In genomic region chr5:138527170-138527569, GRCh38 we compare ENCODE assay signal across 21 cellular contexts. TPM values are rescaled to one million over a fixed set of nuclear protein-coding genes. Genes with fewer than 3 reads are reported as not detected.
DNase-seq lines count a peak whose midpoint lies in the region; ATAC-seq and TF ChIP-seq lines count a peak whose summit lies in the region.
"Had no signal": no experiment of that assay in that cellular context is flagged by ENCODE, and none has a peak within 500 bp of the region (broad histone marks: within the 10 kb centered on the region; RNA-seq: fewer than 3 reads in every experiment).

No MANE protein-coding gene starts in this region.

- H3K36me3 ChIP-seq in cardiac muscle cell, result no peaks in the 10 kb centered on the region
- H3K36me3 ChIP-seq in psoas muscle (ENCODE audit: insufficient read depth in 1 of 2, low read depth in 1 of 2), result peaks cover 6 to 7% of the 10 kb centered on the region in 2 donors

- no peak for TF ChIP-seq CTCF in cardiac muscle cell (IDR thresholded peaks at IDR 0.05; ENCODE audit: low read depth, low read length)
- no peak for TF ChIP-seq CTCF in type B pancreatic cell (conservative IDR thresholded peaks at IDR 0.05)
- TF ChIP-seq CTCF in omental fat pad (IDR thresholded peaks at IDR 0.05), result no peak
- no peak for TF ChIP-seq CTCF in psoas muscle (IDR thresholded peaks at IDR 0.05)

- no peak overlapping the region for H3K4me3 Mint-ChIP-seq in T-helper 17 cell
- H3K4me3 Mint-ChIP-seq in type B pancreatic cell, result peak overlapping the region; percentile 8
- H3K4me3 Mint-ChIP-seq: activated T-cell treated with anti-CD3 and anti-CD28 coated beads, Interleukin-2, amount 50 U/mL, for 4 hours had no signal

- H3K4me1 ChIP-seq in cardiac muscle cell (ENCODE audit: low read depth) (peaks cover 13% of the 10 kb centered on the region), right cardiac atrium (ENCODE audit: control insufficient read depth, insufficient read depth, low read length) (no peaks in the 10 kb centered on the region), psoas muscle (peaks cover 7% of the 10 kb centered on the region)

- H3K4me1 Mint-ChIP-seq in T-helper 17 cell (peaks cover 33% of the 10 kb centered on the region), type B pancreatic cell (ENCODE audit: unreplicated experiment) (peaks cover 16% of the 10 kb centered on the region)

- ATAC-seq in right cardiac atrium, result no peak
- no peak for ATAC-seq in T-helper 17 cell
- ATAC-seq in omental fat pad (ENCODE audit: low FRiP score), result no peak
- no peak for ATAC-seq in HG03571 (IDR thresholded peaks at IDR 0.05; ENCODE audit: unreplicated experiment)
- no peak for ATAC-seq in psoas muscle
- ATAC-seq: activated T-cell treated with anti-CD3 and anti-CD28 coated beads, Interleukin-2, amount 50 U/mL, for 4 hours; sciatic nerve had no signal

- H3K9me3 ChIP-seq in cardiac muscle cell (ENCODE audit: low read depth) (no peaks in the 10 kb centered on the region), right cardiac atrium (ENCODE audit: control insufficient read depth, low read length) (no peaks in the 10 kb centered on the region), T-helper 17 cell (ENCODE audit: control insufficient read depth, low read length, poor library complexity, severe bottlenecking) (no peaks in the 10 kb centered on the region), psoas muscle (no peaks in the 10 kb centered on the region)
- H3K9me3 ChIP-seq: esophagus muscularis mucosa, left ventricle myocardium inferior, Peyer's patch had no signal

- H3K27me3 ChIP-seq in cardiac muscle cell, result no peaks in the 10 kb centered on the region
- H3K27me3 ChIP-seq in right cardiac atrium (ENCODE audit: control insufficient read depth, insufficient read depth), result no peaks in the 10 kb centered on the region
- no peaks in the 10 kb centered on the region for H3K27me3 ChIP-seq in psoas muscle (ENCODE audit: insufficient read depth in 3 of 3, low read length in 2 of 3)
- H3K27me3 ChIP-seq: esophagus muscularis mucosa, Peyer's patch had no signal

- H3K27me3 Mint-ChIP-seq in T-helper 17 cell (no peaks in the 10 kb centered on the region), type B pancreatic cell (no peaks in the 10 kb centered on the region)

- H3K36me3 Mint-ChIP-seq in T-helper 17 cell (ENCODE audit: low read depth) (peaks cover 4% of the 10 kb centered on the region), type B pancreatic cell (peaks cover 24% of the 10 kb centered on the region)

- H3K27ac ChIP-seq in cardiac muscle cell (peak overlapping the region; percentile 6), right cardiac atrium (ENCODE audit: low read length) (no peak overlapping the region), epithelial cell of prostate (peak overlapping the region; percentile 2), psoas muscle (no peak overlapping the region)
- H3K27ac ChIP-seq: esophagus muscularis mucosa, left ventricle myocardium inferior, Peyer's patch, SK-N-MC had no signal

- H3K4me3 ChIP-seq in cardiac muscle cell, result no peak overlapping the region
- no peak overlapping the region for H3K4me3 ChIP-seq in right cardiac atrium (ENCODE audit: low read length)
- no peak overlapping the region for H3K4me3 ChIP-seq in psoas muscle
- H3K4me3 ChIP-seq: esophagus muscularis mucosa, left ventricle myocardium inferior, Peyer's patch, SK-N-MC had no signal

- H3K9me3 Mint-ChIP-seq in type B pancreatic cell, result no peaks in the 10 kb centered on the region
- H3K9me3 Mint-ChIP-seq: activated T-cell treated with anti-CD3 and anti-CD28 coated beads, Interleukin-2, amount 50 U/mL, for 4 hours had no signal

- H3K27ac Mint-ChIP-seq in T-helper 17 cell (peak overlapping the region; percentile 69), type B pancreatic cell (peak overlapping the region; percentile 16)

- WGBS in right cardiac atrium, result 44% methylated on average over 1 of the region's 1 CpG
- WGBS in psoas muscle, 3 donors, result 35 to 64% (median 43%) methylated on average over 1 of the region's 1 CpG

- intact Hi-C loops in right cardiac atrium (cut with DNase I), result no loop called here
- intact Hi-C loops in psoas muscle (cut with DNase I), result no loop called here

- DNase-seq in cardiac muscle cell (ENCODE audit: low read depth in 1 of 2, low spot score in 1 of 2) (no peak), right cardiac atrium (no peak), T-helper 17 cell (no peak), epithelial cell of prostate (ENCODE audit: low read depth, low spot score) (no peak), type B pancreatic cell (ENCODE audit: extremely low spot score, unreplicated experiment) (no peak), omental fat pad (ENCODE audit: low spot score) (no peak), psoas muscle (no peak)
- DNase-seq: activated CD4-positive, alpha-beta T cell treated with anti-CD3 and anti-CD28 coated beads for 48 hours; activated T-cell treated with anti-CD3 and anti-CD28 coated beads, Interleukin-2, amount 50 U/mL, for 4 hours; Calu3; glutamatergic neuron; left ventricle myocardium inferior; MM.1S; NCI-H1694; NCI-H2227 treated with DMSO at 0.1 percent for 48 hours; nucleus accumbens; Peyer's patch had no signal

RNA-seq across cellular contexts. Expression of gene ETF1, which starts 15.9 kb away (rescaled TPM):
- total RNA-seq in cardiac muscle cell (50.6 and 53.4 TPM in 2 replicates), right cardiac atrium (100 to 1,000 TPM in 1 of 4 donors, 10 to 100 TPM in 3; 77.6 to 114 (median 78.6) TPM), T-helper 17 cell (100 to 1,000 TPM; 150 to 165 TPM), type B pancreatic cell (ENCODE audit: low replicate concordance) (80.0 and 94.8 TPM in 2 replicates), omental fat pad (100 to 1,000 TPM in 3 of 4 donors, 10 to 100 TPM in 1; 69.8 to 195 (median 141) TPM), psoas muscle (100 to 1,000 TPM in 3 of 4 donors, 10 to 100 TPM in 1; 84.2 to 174 (median 150) TPM)
- polyA plus RNA-seq in cardiac muscle cell (31.2 and 37.2 TPM in 2 replicates), right cardiac atrium (35.2 TPM), psoas muscle (100 to 1,000 TPM in 2 of 3 donors, 10 to 100 TPM in 1; 72.3 to 212 (median 157) TPM)

RNA-seq across cellular contexts. Expression of gene HSPA9, which starts 48.0 kb away (rescaled TPM):
- 292 and 298 TPM in 2 replicates for total RNA-seq in cardiac muscle cell
- polyA plus RNA-seq in cardiac muscle cell, result 209 and 213 TPM in 2 replicates
- total RNA-seq in right cardiac atrium, result 100 to 1,000 TPM; 198 to 242 (median 239) TPM
- polyA plus RNA-seq in right cardiac atrium, result 170 TPM
- 100 to 1,000 TPM; 291 to 305 TPM for total RNA-seq in T-helper 17 cell
- 238 and 252 TPM in 2 replicates for total RNA-seq in type B pancreatic cell (ENCODE audit: low replicate concordance)
- total RNA-seq in omental fat pad, result 100 to 1,000 TPM; 212 to 482 (median 318) TPM
- total RNA-seq in psoas muscle, result 100 to 1,000 TPM; 321 to 498 (median 441) TPM
- polyA plus RNA-seq in psoas muscle, result 100 to 1,000 TPM; 289 to 718 (median 626) TPM

Comparison
In these comparisons a context has a peak if more than half of its experiments do, and no peak if none do; other contexts are left out.
1. H3K27ac ChIP-seq: peak in cardiac muscle cell (single experiment) and epithelial cell of prostate (single experiment); none in right cardiac atrium (single experiment) and psoas muscle (single experiment).